ENCODE assay signal across 1 cellular context in genomic region chr6:73481969-73482368, GRCh38.
TF ChIP-seq lines count a peak whose summit lies in the region.

No MANE protein-coding gene starts in this region.

TF ChIP-seq in GM23338, 12 proteins besides CTCF, POLR2A, EP300 and RAD21 (continued from another document):
- no peak for TF ChIP-seq POLR2AphosphoS5 (IDR thresholded peaks at IDR 0.05; ENCODE audit: low read depth)
- TF ChIP-seq EZH2phosphoT487 (IDR thresholded peaks at IDR 0.05; ENCODE audit: unreplicated experiment) = no peak
- TF ChIP-seq EZH2 (IDR thresholded peaks at IDR 0.05; ENCODE audit: low read depth, unreplicated experiment) = no peak
- no peak for TF ChIP-seq ZNF462 (CRISPR knock-in tag; IDR thresholded peaks at IDR 0.05)
- no peak for TF ChIP-seq JUNB (IDR thresholded peaks at IDR 0.05; ENCODE audit: unreplicated experiment)
- TF ChIP-seq ZNF114 (CRISPR knock-in tag; IDR thresholded peaks at IDR 0.05) = no peak
- no peak for TF ChIP-seq REST (IDR thresholded peaks at IDR 0.05; ENCODE audit: unreplicated experiment)
- no peak for TF ChIP-seq NANOG (IDR thresholded peaks at IDR 0.05; ENCODE audit: borderline replicate concordance)
- TF ChIP-seq ETS1 (IDR thresholded peaks at IDR 0.05) = no peak
